In genomic region chr1:214551436-214552173, GRCh38 we compare ENCODE assay signal across 8 cellular contexts. TPM values are rescaled to one million over a fixed set of nuclear protein-coding genes. Genes with fewer than 3 reads are reported as not detected.
DNase-seq lines count a peak whose midpoint lies in the region; ATAC-seq and TF ChIP-seq lines count a peak whose summit lies in the region.

PTPN14 (minus strand) TSS chr1:214551602; CDS start chr1:214464803, 86,799 bp downstream.

- ATAC-seq in HG02798 (IDR thresholded peaks at IDR 0.05; ENCODE audit: poor library complexity, unreplicated experiment), result peak; percentile 57
- peak; percentile 19 for ATAC-seq in stimulated activated effector memory CD8-positive, alpha-beta T cell treated with anti-CD3 and anti-CD28 coated beads, Interleukin-12 subunit alpha, Interleukin-12 subunit beta, amount 100 ng/mL, for 72 hours

- no peaks in the 10 kb centered on the region for H3K36me3 Mint-ChIP-seq in stimulated activated effector memory CD8-positive, alpha-beta T cell treated with anti-CD3 and anti-CD28 coated beads, Interleukin-12 subunit alpha, Interleukin-12 subunit beta, amount 100 ng/mL, for 72 hours

- H3K9me3 Mint-ChIP-seq in stimulated activated effector memory CD8-positive, alpha-beta T cell treated with anti-CD3 and anti-CD28 coated beads, Interleukin-12 subunit alpha, Interleukin-12 subunit beta, amount 100 ng/mL, for 72 hours, result no peaks in the 10 kb centered on the region

- H3K27ac ChIP-seq in SK-N-MC (peak within 1 kb of the TSS; percentile 96), dorsolateral prefrontal cortex (peak within 1 kb of the TSS in 57 of 59 donors; percentile 46 to 95 (median 85))

- H3K9me3 ChIP-seq in SK-N-MC (ENCODE audit: low read depth, low read length), result no peaks in the 10 kb centered on the region

- no peak within 1 kb of the TSS for H3K27ac Mint-ChIP-seq in stimulated activated effector memory CD8-positive, alpha-beta T cell treated with anti-CD3 and anti-CD28 coated beads, Interleukin-12 subunit alpha, Interleukin-12 subunit beta, amount 100 ng/mL, for 72 hours

- H3K4me1 Mint-ChIP-seq in stimulated activated effector memory CD8-positive, alpha-beta T cell treated with anti-CD3 and anti-CD28 coated beads, Interleukin-12 subunit alpha, Interleukin-12 subunit beta, amount 100 ng/mL, for 72 hours, result peaks cover 5% of the 10 kb centered on the region

- H3K27me3 ChIP-seq in dorsolateral prefrontal cortex, result peaks cover 0 to 4% (median 0%) of the 10 kb centered on the region in 45 donors

- intact Hi-C loops in dorsolateral prefrontal cortex (cut with DNase I), result no loop called here

- no peaks in the 10 kb centered on the region for H3K36me3 ChIP-seq in SK-N-MC (ENCODE audit: insufficient read depth, low read length)

- H3K4me3 ChIP-seq in SK-N-MC, result peak within 1 kb of the TSS; percentile 93
- H3K4me3 ChIP-seq in dorsolateral prefrontal cortex, result peak within 1 kb of the TSS; percentile 48 to 83 (median 74)

- peak; percentile 62 for DNase-seq in NCI-H345 (lab: John Stamatoyannopoulos, UW)
- DNase-seq in NCI-H345 treated with DMSO at 0.1 percent for 48 hours (lab: John Stamatoyannopoulos, UW; ENCODE audit: unreplicated experiment), result no peak
- no peak for DNase-seq in SK-N-MC (ENCODE audit: low read depth, low spot score)
- DNase-seq in dorsolateral prefrontal cortex, result peak in 8 of 10 donors; percentile 27 to 78 (median 66)
- DNase-seq in left kidney (ENCODE audit: low read depth, low spot score), result peak; percentile 99
- DNase-seq in stimulated activated effector memory CD8-positive, alpha-beta T cell treated with anti-CD3 and anti-CD28 coated beads, Interleukin-12 subunit alpha, Interleukin-12 subunit beta, amount 100 ng/mL, for 72 hours (ENCODE audit: low spot score in 2 of 2), result no peak
- DNase-seq in effector CD4-positive, alpha-beta T cell, result no peak

- H3K4me3 Mint-ChIP-seq in stimulated activated effector memory CD8-positive, alpha-beta T cell treated with anti-CD3 and anti-CD28 coated beads, Interleukin-12 subunit alpha, Interleukin-12 subunit beta, amount 100 ng/mL, for 72 hours, result peak within 1 kb of the TSS; percentile 45

- peak within 1 kb of the TSS; percentile 88 for H3K9ac ChIP-seq in SK-N-MC (ENCODE audit: insufficient read length)

- TF ChIP-seq CTCF in dorsolateral prefrontal cortex (IDR thresholded peaks at IDR 0.05 in 54 of 56, conservative IDR thresholded peaks at IDR 0.05 in 2 of 56; ENCODE audit: low read depth in 1 of 56, partially characterized antibody in 56 of 56), result peak in 4 of 56 donors; percentile 10 to 24 (median 16)

RNA-seq across cellular contexts. Expression of gene PTPN14, which starts in this region (rescaled TPM):
- 10 to 100 TPM; 12.5 to 36.6 (median 22.1) TPM for total RNA-seq in dorsolateral prefrontal cortex

Comparison
In these comparisons a context has a peak if more than half of its experiments do, and no peak if none do; other contexts are left out.
1. DNase-seq: peak in NCI-H345 (single experiment), dorsolateral prefrontal cortex (8 of 10) and left kidney (single experiment); none in NCI-H345 treated with DMSO at 0.1 percent for 48 hours (single experiment), SK-N-MC (single experiment), stimulated activated effector memory CD8-positive, alpha-beta T cell treated with anti-CD3 and anti-CD28 coated beads, Interleukin-12 subunit alpha, Interleukin-12 subunit beta, amount 100 ng/mL, for 72 hours (0 of 2) and effector CD4-positive, alpha-beta T cell (single experiment).